26 cellular contexts compared by ENCODE assay signal in the genomic region with DNA sequence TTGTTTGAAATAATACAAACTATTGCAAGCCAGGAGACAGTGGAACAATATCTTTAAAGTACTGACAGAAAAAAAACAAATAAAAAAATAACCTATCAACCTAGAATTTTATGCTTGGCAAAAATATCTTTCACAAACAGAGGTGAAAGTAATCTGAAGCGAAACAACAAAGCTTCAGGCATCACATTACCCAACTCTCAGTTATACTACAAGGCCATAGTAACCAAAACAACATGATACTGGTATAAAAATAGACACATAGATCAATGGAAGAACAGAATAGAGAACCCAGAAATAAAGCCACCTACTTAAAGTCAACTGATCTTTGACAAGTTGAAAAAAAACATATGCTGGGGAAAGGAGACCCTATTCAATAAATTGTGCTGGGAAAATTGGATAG. TPM values are rescaled to one million over a fixed set of nuclear protein-coding genes. Genes with fewer than 3 reads are reported as not detected.
DNase-seq lines count a peak whose midpoint lies in the region; ATAC-seq, FAIRE-seq and TF ChIP-seq lines count a peak whose summit lies in the region.
"Had no signal": no experiment of that assay in that cellular context is flagged by ENCODE, and none has a peak within 500 bp of the region (broad histone marks: within the 10 kb centered on the region; RNA-seq: fewer than 3 reads in every experiment).

No MANE protein-coding gene starts in this region.

- H3K9ac ChIP-seq in GM12878 (ENCODE audit: control insufficient read depth, insufficient read depth, low read length) (no peak overlapping the region), mammary epithelial cell (ENCODE audit: insufficient read depth, low read length) (no peak overlapping the region)
- H3K9ac ChIP-seq: BLaER1 treated with 17β-estradiol and CSF1 and Interleukin-3, amounts not matched to agents 10 nM and 100 nM had no signal

- H4K20me1 ChIP-seq in GM12878 (ENCODE audit: control insufficient read depth, insufficient read depth) (no peaks in the 10 kb centered on the region), mammary epithelial cell (ENCODE audit: insufficient read depth, low read length) (no peaks in the 10 kb centered on the region)
- H4K20me1 ChIP-seq: BLaER1 treated with 17β-estradiol and CSF1 and Interleukin-3, amounts not matched to agents 10 nM and 100 nM had no signal

- TF ChIP-seq RAD21 in A549 (conservative IDR thresholded peaks at IDR 0.05 in 1 of 2, IDR thresholded peaks at IDR 0.05 in 1 of 2) (no peak), GM12878 (IDR thresholded peaks at IDR 0.05; ENCODE audit: insufficient read depth, low read depth, low read length) (no peak)

- TF ChIP-seq CTCF in A549 (IDR thresholded peaks at IDR 0.05) (no peak), GM12878 (IDR thresholded peaks at IDR 0.05 in 2 of 3, conservative IDR thresholded peaks at IDR 0.05 in 1 of 3; ENCODE audit: control insufficient read depth in 2 of 3, extremely low read depth in 1 of 3, insufficient read depth in 1 of 3, low read depth in 3 of 3, low read length in 3 of 3) (no peak), mammary epithelial cell (conservative IDR thresholded peaks at IDR 0.05 in 1 of 2, IDR thresholded peaks at IDR 0.05 in 1 of 2; ENCODE audit: extremely low read depth in 1 of 2, insufficient read depth in 1 of 2, low read depth in 1 of 2, low read length in 2 of 2) (no peak)

- TF ChIP-seq POLR2A in A549 (IDR thresholded peaks at IDR 0.05; ENCODE audit: low read length) (no peak), GM12878 (IDR thresholded peaks at IDR 0.05; ENCODE audit: low read depth, low read length) (no peak)

- in situ Hi-C loops in GM12878 (cut with MboI): no loop called here
- in situ Hi-C loops in mammary epithelial cell (cut with MboI; ENCODE audit: low sequenced_read_pairs in 2 of 2): no loop called here

- H3K36me3 ChIP-seq in GM12878 (ENCODE audit: control insufficient read depth in 2 of 2, insufficient read depth in 2 of 2, low read length in 1 of 2): no peaks in the 10 kb centered on the region
- no peaks in the 10 kb centered on the region for H3K36me3 ChIP-seq in mammary epithelial cell (ENCODE audit: insufficient read depth, low read length)
- H3K36me3 ChIP-seq: BE2C; BLaER1 treated with 17β-estradiol and CSF1 and Interleukin-3, amounts not matched to agents 10 nM and 100 nM; HAP-1 had no signal

- POLR2A ChIA-PET in A549 (lab: Yijun Ruan, JAX): no interaction called here
- POLR2A ChIA-PET in GM12878 (lab: Charles Lee): no interaction called here

- BruUV-seq in GM12878 (replicated peaks; lab: Mats Ljungman, UMichigan): no TSS peak
- no TSS peak for BruUV-seq in mammary epithelial cell (replicated peaks; lab: Mats Ljungman, UMichigan)

- H2AFZ ChIP-seq in GM12878 (ENCODE audit: control insufficient read depth, low read depth, low read length): no peak overlapping the region
- H2AFZ ChIP-seq in mammary epithelial cell (ENCODE audit: low read depth, low read length): no peak overlapping the region

- H3K27ac ChIP-seq in A549: no peak overlapping the region
- H3K27ac ChIP-seq in GM12878 (ENCODE audit: control insufficient read depth, insufficient read depth): no peak overlapping the region
- H3K27ac ChIP-seq in mammary epithelial cell (ENCODE audit: insufficient read depth, low read depth, low read length): no peak overlapping the region
- H3K27ac ChIP-seq: 22Rv1; BLaER1 treated with 17β-estradiol and CSF1 and Interleukin-3, amounts not matched to agents 10 nM and 100 nM had no signal

- no peaks in the 10 kb centered on the region for H3K9me3 Mint-ChIP-seq in activated T-helper 1 cell treated with anti-CD3 and anti-CD28 coated beads, Interleukin-12 subunit alpha, Interleukin-12 subunit beta, Interleukin-2, Interleukin-4 antibody, amounts not matched to agents 30 ng/mL and 10 ng/mL and 1 ng/mL, durations not matched to agents 14 hours and 24 hours and 36 hours
- H3K9me3 Mint-ChIP-seq: HFFc6 had no signal

- SMC1A ChIA-PET in GM12878 (lab: Charles Lee; ENCODE audit: uncharacterized antibody, unreplicated experiment): interaction anchor here (1.2 kb wide), 3 partner anchors 10 to 125 kb away, joined by 3 to 4 read pairs (median 3); no protein-coding TSS in a partner anchor

- no peak overlapping the region for H3K4me2 ChIP-seq in A549
- H3K4me2 ChIP-seq in GM12878 (ENCODE audit: control insufficient read depth, insufficient read depth): no peak overlapping the region
- H3K4me2 ChIP-seq in mammary epithelial cell (ENCODE audit: insufficient read depth, low read depth, low read length): no peak overlapping the region
- H3K4me2 ChIP-seq: BLaER1 treated with 17β-estradiol and CSF1 and Interleukin-3, amounts not matched to agents 10 nM and 100 nM had no signal

- H3K9me3 ChIP-seq in A549 (no peaks in the 10 kb centered on the region), GM12878 (replicated peaks; ENCODE audit: control insufficient read depth, insufficient read depth, low read length) (no peaks in the 10 kb centered on the region; the same call in 1 of the 3 replicates), mammary epithelial cell (replicated peaks; ENCODE audit: insufficient read depth, low read length) (peaks cover 3% of the 10 kb centered on the region)
- H3K9me3 ChIP-seq: BE2C, HAP-1 had no signal

- dilution Hi-C loops in mammary epithelial cell (cut with HindIII; ENCODE audit: low sequenced_read_pairs): no loop called here

- no peak for DNase-seq in A549 (ENCODE audit: low read depth in 1 of 2, low spot score in 1 of 2)
- no peak for DNase-seq in GM18507 (ENCODE audit: extremely low spot score, insufficient read length, low read depth)
- no peak for DNase-seq in GM12878 (ENCODE audit: low read depth, low spot score)
- no peak for DNase-seq in activated T-helper 1 cell treated with anti-CD3 and anti-CD28 coated beads, Interleukin-12 subunit alpha, Interleukin-12 subunit beta, Interleukin-2, Interleukin-4 antibody, amounts not matched to agents 30 ng/mL and 10 ng/mL and 1 ng/mL, durations not matched to agents 14 hours and 24 hours and 36 hours (ENCODE audit: low spot score)
- DNase-seq in ureter (ENCODE audit: low spot score): no peak
- DNase-seq in mammary epithelial cell: no peak
- DNase-seq: ACHN; AML-193; BE2C; CD4-positive, alpha-beta T cell; CD8-positive, alpha-beta memory T cell; DMS 273 treated with DMSO at 0.1 percent for 48 hours; DMS79; EL; GDM1; GOT3; HFFc6 had no signal

- H3K4me1 ChIP-seq in A549: no peaks in the 10 kb centered on the region
- no peaks in the 10 kb centered on the region for H3K4me1 ChIP-seq in GM12878 (ENCODE audit: control insufficient read depth, insufficient read depth, low read length)
- no peaks in the 10 kb centered on the region for H3K4me1 ChIP-seq in mammary epithelial cell (ENCODE audit: insufficient read depth, low read length)
- H3K4me1 ChIP-seq: BE2C; BLaER1 treated with 17β-estradiol and CSF1 and Interleukin-3, amounts not matched to agents 10 nM and 100 nM; HAP-1 had no signal

- H3K4me3 Mint-ChIP-seq in activated T-helper 1 cell treated with anti-CD3 and anti-CD28 coated beads, Interleukin-12 subunit alpha, Interleukin-12 subunit beta, Interleukin-2, Interleukin-4 antibody, amounts not matched to agents 30 ng/mL and 10 ng/mL and 1 ng/mL, durations not matched to agents 14 hours and 24 hours and 36 hours: no peak overlapping the region
- H3K4me3 Mint-ChIP-seq: CD14-positive monocyte; CD4-positive, alpha-beta T cell; CD8-positive, alpha-beta memory T cell; HFFc6 had no signal

- H3K4me3 ChIP-seq in A549 (no peak overlapping the region), GM12878 (no peak overlapping the region), mammary epithelial cell (replicated peaks in 1 of 3; ENCODE audit: insufficient read depth in 1 of 3, low read depth in 2 of 3, low read length in 3 of 3) (no peak overlapping the region)
- H3K4me3 ChIP-seq: BLaER1 treated with 17β-estradiol and CSF1 and Interleukin-3, amounts not matched to agents 10 nM and 100 nM; HAP-1 had no signal

- H3K27me3 ChIP-seq in GM12878 (replicated peaks in 1 of 2; ENCODE audit: control insufficient read depth in 2 of 2, insufficient read depth in 2 of 2, low read length in 1 of 2) (no peaks in the 10 kb centered on the region), mammary epithelial cell (ENCODE audit: insufficient read depth, low read length) (peaks cover 6% of the 10 kb centered on the region)
- H3K27me3 ChIP-seq: BE2C; BLaER1 treated with 17β-estradiol and CSF1 and Interleukin-3, amounts not matched to agents 10 nM and 100 nM had no signal

- H3K27ac Mint-ChIP-seq in activated T-helper 1 cell treated with anti-CD3 and anti-CD28 coated beads, Interleukin-12 subunit alpha, Interleukin-12 subunit beta, Interleukin-2, Interleukin-4 antibody, amounts not matched to agents 30 ng/mL and 10 ng/mL and 1 ng/mL, durations not matched to agents 14 hours and 24 hours and 36 hours: no peak overlapping the region
- H3K27ac Mint-ChIP-seq: CD14-positive monocyte; CD4-positive, alpha-beta T cell; CD8-positive, alpha-beta memory T cell; HFFc6 had no signal

- FAIRE-seq in A549 (lab: Jason Lieb, UNC): peak; percentile 49
- peak; percentile 45 for FAIRE-seq in GM18507 (lab: Jason Lieb, UNC)
- no peak for FAIRE-seq in GM12878 (lab: Jason Lieb, UNC)
- FAIRE-seq: A204.1, D721Med, GM12892, GM19239 had no signal

- CTCF ChIA-PET in A549 (lab: Yijun Ruan, JAX) (no interaction called here), GM12878 (lab: Yijun Ruan, JAX) (interaction anchor here (1.0 kb wide), 2 partner anchors 22 to 176 kb away, joined by 3 to 6 read pairs; no protein-coding TSS in a partner anchor), mammary epithelial cell (lab: Charles Lee; ENCODE audit: low non-redundant PET) (no interaction called here)

- RAD21 ChIA-PET in GM12878 (lab: Charles Lee; ENCODE audit: unreplicated experiment): interaction anchor here (1.2 kb wide), 1 partner anchor 497 kb away, joined by 3 read pairs; the partner anchor contains the start of gene STK17A

- intact Hi-C loops in GM12878 (cut with micrococcal nuclease; ENCODE audit: unreplicated experiment): no loop called here
- intact Hi-C loops in activated T-helper 1 cell treated with anti-CD3 and anti-CD28 coated beads, Interleukin-12 subunit alpha, Interleukin-12 subunit beta, Interleukin-2, Interleukin-4 antibody, amounts not matched to agents 30 ng/mL and 10 ng/mL and 1 ng/mL, durations not matched to agents 14 hours and 24 hours and 36 hours (cut with micrococcal nuclease): no loop called here
- intact Hi-C loops in mammary epithelial cell (cut with micrococcal nuclease): no loop called here

- H3K4me1 Mint-ChIP-seq in activated T-helper 1 cell treated with anti-CD3 and anti-CD28 coated beads, Interleukin-12 subunit alpha, Interleukin-12 subunit beta, Interleukin-2, Interleukin-4 antibody, amounts not matched to agents 30 ng/mL and 10 ng/mL and 1 ng/mL, durations not matched to agents 14 hours and 24 hours and 36 hours (ENCODE audit: low read depth): no peaks in the 10 kb centered on the region
- H3K4me1 Mint-ChIP-seq: CD14-positive monocyte; CD8-positive, alpha-beta memory T cell had no signal

- no peak for ATAC-seq in A549
- peak; percentile 80 for ATAC-seq in HG03280 (IDR thresholded peaks at IDR 0.05; ENCODE audit: unreplicated experiment)
- ATAC-seq in GM12878: peak; percentile 41; the same call in 2 of the 3 replicates

- TF ChIP-seq EP300 in A549 (IDR thresholded peaks at IDR 0.05) (no peak), GM12878 (IDR thresholded peaks at IDR 0.05; ENCODE audit: borderline replicate concordance in 1 of 2, control insufficient read depth in 1 of 2, low read depth in 2 of 2, low read length in 2 of 2) (no peak)

- 3% methylated on average over 1 of the region's 1 CpG for WGBS in A549 (ENCODE audit: missing lambda C conversion rate)
- WGBS in GM12878 (ENCODE audit: insufficient coverage, insufficient replicate concordance, low lambda C conversion rate, missing lambda C conversion rate): 0% methylated on average over 1 of the region's 1 CpG
- 64% methylated on average over 1 of the region's 1 CpG for WGBS in mammary epithelial cell (ENCODE audit: low coverage, missing lambda C conversion rate)

- H3K79me2 ChIP-seq in GM12878 (ENCODE audit: control insufficient read depth, insufficient read depth, low read length) (no peaks in the 10 kb centered on the region), mammary epithelial cell (ENCODE audit: insufficient read depth, low read length) (no peaks in the 10 kb centered on the region)

- no peaks in the 10 kb centered on the region for H3K36me3 Mint-ChIP-seq in activated T-helper 1 cell treated with anti-CD3 and anti-CD28 coated beads, Interleukin-12 subunit alpha, Interleukin-12 subunit beta, Interleukin-2, Interleukin-4 antibody, amounts not matched to agents 30 ng/mL and 10 ng/mL and 1 ng/mL, durations not matched to agents 14 hours and 24 hours and 36 hours (ENCODE audit: low read depth)
- H3K36me3 Mint-ChIP-seq: CD14-positive monocyte; CD8-positive, alpha-beta memory T cell had no signal

- peaks cover 18% of the 10 kb centered on the region for H3K27me3 Mint-ChIP-seq in activated T-helper 1 cell treated with anti-CD3 and anti-CD28 coated beads, Interleukin-12 subunit alpha, Interleukin-12 subunit beta, Interleukin-2, Interleukin-4 antibody, amounts not matched to agents 30 ng/mL and 10 ng/mL and 1 ng/mL, durations not matched to agents 14 hours and 24 hours and 36 hours (ENCODE audit: insufficient read depth)

RNA-seq across cellular contexts. Expression of gene HECW1, which starts 26.5 kb away (rescaled TPM):
- 11.3 and 16.0 TPM in 2 replicates for polyA plus RNA-seq in A549 (2011; rRNA removed)
- 15.3 and 18.0 TPM in 2 replicates for polyA plus RNA-seq in A549 (2012; cell fraction: cytosol; rRNA removed)
- 22.8 and 24.7 TPM in 2 replicates for polyA plus RNA-seq in A549 (2012; cell fraction: nucleus; rRNA removed)
- polyA plus RNA-seq in A549 (2017; fragmentation: RNase III; extraction: RNeasy Plus Mini Kit Qiagen cat#74134 plus additional on column Dnase treatment): 11.3 to 12.5 TPM (median 12.2 TPM) in 3 replicates
- polyA minus RNA-seq in A549 (2011; rRNA and poly(A)+ RNA removed): 21.9 and 25.8 TPM in 2 replicates
- total RNA-seq in GM12878 (2013; cell fraction: nucleolus; rRNA removed): 12.1 and 14.3 TPM in 2 replicates
- under 0.01 and 0.05 TPM in 2 replicates for total RNA-seq in GM12878 (2014; rRNA removed)
- total RNA-seq in GM12878 (2014; rRNA removed; fragmentation: Illumina TruSeq; extraction: Trizol): 0.04 TPM in 1 of 2 replicates, not detected in the other
- total RNA-seq in GM12878 (2021): 0.21 and 0.31 TPM in 2 replicates
- polyA plus RNA-seq in GM12878 (2011; ENCODE audit: low read depth): not detected
- 0.23 and 0.24 TPM in 2 replicates for polyA plus RNA-seq in GM12878 (2011; rRNA removed)
- polyA plus RNA-seq in GM12878 (2011; cell fraction: cytosol; rRNA removed): 0.08 and 0.12 TPM in 2 replicates
- 0.78 and 1.4 TPM in 2 replicates for polyA plus RNA-seq in GM12878 (2011; cell fraction: nucleus; rRNA removed)
- 0.01 TPM in 1 of 2 replicates, not detected in the other for polyA plus RNA-seq in GM12878 (2012)
- 0.03 TPM in 1 of 2 replicates, not detected in the other for polyA plus RNA-seq in GM12878 (2014; fragmentation: Illumina TruSeq; extraction: Trizol)
- polyA plus RNA-seq in GM12878 (2014; fragmentation: Nextera tagmentation; extraction: Ambion mirVana): under 1 TPM in 1 of 2 experiments, not detected in 1; 0.02 TPM
- polyA plus RNA-seq in GM12878 (2014; rRNA removed): 0.06 TPM in 1 of 2 replicates, not detected in the other
- polyA plus RNA-seq in GM12878 (2016; fragmentation: Nextera tagmentation; extraction: Ambion mirVana): not detected
- polyA minus RNA-seq in GM12878 (2011; rRNA and poly(A)+ RNA removed): 0.88 TPM in 2 replicates
- polyA minus RNA-seq in GM12878 (2011; cell fraction: cytosol; rRNA and poly(A)+ RNA removed): 0.31 TPM in 1 of 2 replicates, not detected in the other
- 1.8 and 2.8 TPM in 2 replicates for polyA minus RNA-seq in GM12878 (2011; cell fraction: nucleus; rRNA and poly(A)+ RNA removed)
- not detected in 2 replicates for total RNA-seq in activated T-helper 1 cell treated with anti-CD3 and anti-CD28 coated beads, Interleukin-12 subunit alpha, Interleukin-12 subunit beta, Interleukin-2, Interleukin-4 antibody, amounts not matched to agents 30 ng/mL and 10 ng/mL and 1 ng/mL, durations not matched to agents 14 hours and 24 hours and 36 hours
- 1.3 TPM for total RNA-seq in ureter
- not detected for total RNA-seq in mammary epithelial cell
- not detected for polyA plus RNA-seq in mammary epithelial cell
- polyA minus RNA-seq in mammary epithelial cell: not detected
- total RNA-seq: CD4-positive, alpha-beta T cell; CD8-positive, alpha-beta memory T cell had no signal
- polyA plus RNA-seq: CD14-positive monocyte; CD8-positive, alpha-beta memory T cell had no signal

Comparison
In these comparisons a context has a peak if more than half of its experiments do, and no peak if none do; other contexts are left out.
1. ATAC-seq: peak in HG03280 (single experiment) and GM12878 (single experiment); none in A549 (0 of 2).